Comparison of ENCODE assay signal across 17 cellular contexts in genomic region chr3:16808393-16809107, GRCh38.
DNase-seq lines count a peak whose midpoint lies in the region; ATAC-seq, FAIRE-seq and TF ChIP-seq lines count a peak whose summit lies in the region.
"Had no signal": no experiment of that assay in that cellular context is flagged by ENCODE, and none has a peak within 500 bp of the region (broad histone marks: within the 10 kb centered on the region; RNA-seq: fewer than 3 reads in every experiment).

No MANE protein-coding gene starts in this region.

- TF ChIP-seq CTCF in D721Med (IDR thresholded peaks at IDR 0.05; ENCODE audit: insufficient read depth, missing control alignments) (peak; percentile 7), glutamatergic neuron (IDR thresholded peaks at IDR 0.05; ENCODE audit: partially characterized antibody, unreplicated experiment) (no peak)

- no peaks in the 10 kb centered on the region for H3K27me3 Mint-ChIP-seq in glutamatergic neuron (ENCODE audit: unreplicated experiment)

- H3K9me3 Mint-ChIP-seq in glutamatergic neuron (ENCODE audit: unreplicated experiment): peaks cover 13% of the 10 kb centered on the region
- H3K9me3 Mint-ChIP-seq: activated T-helper 2 cell treated with anti-CD3 and anti-CD28 coated beads, Interferon-gamma antibody, Interleukin-2, Interleukin-4, amounts not matched to agents 10 μg/mL and 5 μg/mL and 100 μg/mL, durations not matched to agents 14 hours and 24 hours and 36 hours had no signal

- peaks cover 36% of the 10 kb centered on the region for H3K4me1 Mint-ChIP-seq in glutamatergic neuron (ENCODE audit: low read depth, unreplicated experiment)

- ATAC-seq in GM21529 (IDR thresholded peaks at IDR 0.05; ENCODE audit: unreplicated experiment) (no peak), HG02759 (IDR thresholded peaks at IDR 0.05; ENCODE audit: unreplicated experiment) (no peak)

- H3K36me3 Mint-ChIP-seq in glutamatergic neuron (ENCODE audit: unreplicated experiment): peaks cover 13% of the 10 kb centered on the region

- no peak overlapping the region for H3K4me3 Mint-ChIP-seq in glutamatergic neuron (ENCODE audit: unreplicated experiment)

- DNase-seq in D721Med (ENCODE audit: insufficient read length, low spot score) (no peak), GM03348 (ENCODE audit: low spot score) (peak; percentile 5), SW480 (ENCODE audit: low spot score) (peak; percentile 9), glutamatergic neuron (no peak), NCI-H774 (lab: John Stamatoyannopoulos, UW) (no peak)
- DNase-seq: aorta; BE2C; cortex of kidney; DMS53; GOT3; kidney; NCI-H2227 treated with DMSO at 0.1 percent for 48 hours; occipital lobe; stimulated activated CD4-positive, alpha-beta T cell treated with anti-CD3 and anti-CD28 coated beads, Interleukin-2, amount 100 ng/mL, for 48 hours had no signal

- FAIRE-seq in D721Med (lab: Jason Lieb, UNC): no peak
- FAIRE-seq: kidney had no signal

- peak overlapping the region; percentile 57 for H3K27ac Mint-ChIP-seq in glutamatergic neuron (ENCODE audit: unreplicated experiment)
- H3K27ac Mint-ChIP-seq: activated T-helper 2 cell treated with anti-CD3 and anti-CD28 coated beads, Interferon-gamma antibody, Interleukin-2, Interleukin-4, amounts not matched to agents 10 μg/mL and 5 μg/mL and 100 μg/mL, durations not matched to agents 14 hours and 24 hours and 36 hours had no signal

Comparison
In these comparisons a context has a peak if more than half of its experiments do, and no peak if none do; other contexts are left out.
1. DNase-seq: peak in GM03348 (single experiment) and SW480 (single experiment); none in D721Med (single experiment), glutamatergic neuron (single experiment) and NCI-H774 (single experiment).